ENCODE assay signal across 23 cellular contexts in the genomic region with DNA sequence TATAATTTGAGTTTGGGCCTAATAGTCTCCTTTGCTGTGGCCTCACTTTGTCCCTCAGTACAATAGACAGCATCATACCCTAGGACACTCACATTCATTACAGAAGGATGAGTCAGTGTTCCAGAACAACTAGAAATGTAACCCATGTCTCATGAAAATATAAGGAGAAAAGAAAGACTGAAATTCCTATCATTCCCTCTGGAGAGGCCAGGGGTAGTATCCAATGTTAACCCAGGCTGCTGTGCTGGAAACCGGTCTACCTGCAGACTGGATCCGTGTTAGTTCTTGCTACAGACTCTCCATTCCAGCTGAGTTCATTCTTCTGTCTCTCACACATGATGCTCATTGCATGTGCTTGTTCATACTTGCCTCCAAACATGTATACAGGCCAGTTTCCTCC.
A peak's percentile ranks its signal among the peaks of the same experiment; 100 is the strongest.
DNase-seq lines count a peak whose midpoint lies in the region; ATAC-seq, FAIRE-seq and TF ChIP-seq lines count a peak whose summit lies in the region.
"Had no signal": no experiment of that assay in that cellular context is flagged by ENCODE, and none has a peak within 500 bp of the region (broad histone marks: within the 10 kb centered on the region; RNA-seq: fewer than 3 reads in every experiment).

No MANE protein-coding gene starts in this region.

- H3K27me3 ChIP-seq in BJ (ENCODE audit: control insufficient read depth, insufficient read depth, low read length) (no peaks in the 10 kb centered on the region), bronchial epithelial cell (ENCODE audit: control insufficient read depth, insufficient read depth, low read length) (no peaks in the 10 kb centered on the region)
- H3K27me3 ChIP-seq: thyroid gland had no signal

- H3K36me3 ChIP-seq in BJ (ENCODE audit: control insufficient read depth, insufficient read depth, low read length) = no peaks in the 10 kb centered on the region
- H3K36me3 ChIP-seq in bronchial epithelial cell (ENCODE audit: control insufficient read depth, insufficient read depth, low read length) = no peaks in the 10 kb centered on the region
- H3K36me3 ChIP-seq: cardiac muscle cell, heart left ventricle, thyroid gland had no signal

- TF ChIP-seq CTCF in BJ (IDR thresholded peaks at IDR 0.05; ENCODE audit: insufficient read depth, low read depth, low read length) (no peak), bronchial epithelial cell (IDR thresholded peaks at IDR 0.05; ENCODE audit: insufficient read depth, low read length, severe bottlenecking) (no peak)

- POLR2A ChIA-PET in BJ (lab: Charles Lee) = no interaction called here

- no peak for ATAC-seq in HG02571 (IDR thresholded peaks at IDR 0.05; ENCODE audit: unreplicated experiment)
- ATAC-seq: activated naive CD8-positive, alpha-beta T cell treated with anti-CD3 and anti-CD28 coated beads, Interleukin-2, amount 50 U/mL, for 24 hours; activated T-helper 17 cell treated with anti-CD3 and anti-CD28 coated beads, Interleukin-2, amount 50 U/mL, for 72 hours; heart left ventricle; stimulated activated memory B cell treated with anti-CD40 and anti-IgM and Interleukin-4, amounts not matched to agents 10 μg/mL and 1 μg/mL and 100 μg/mL, for 72 hours had no signal

- FAIRE-seq in HTR-8/SVneo (lab: Jason Lieb, UNC) (peak; percentile 84), bronchial epithelial cell (lab: Jason Lieb, UNC) (peak; percentile 86)

- H3K4me3 ChIP-seq in BJ (ENCODE audit: low read depth, low read length) (no peak overlapping the region), bronchial epithelial cell (ENCODE audit: low read depth, low read length) (no peak overlapping the region)
- H3K4me3 ChIP-seq: cardiac muscle cell, heart left ventricle, thyroid gland had no signal

- DNase-seq in BJ (ENCODE audit: low read depth) = peak; percentile 15
- DNase-seq in HTR-8/SVneo (ENCODE audit: insufficient read length, low spot score) = peak; percentile 14
- DNase-seq in bronchial epithelial cell (ENCODE audit: low read depth) = peak; percentile 86
- peak; percentile 65 for DNase-seq in kidney tubule cell (ENCODE audit: low spot score)
- DNase-seq in DMS 273 (lab: John Stamatoyannopoulos, UW; ENCODE audit: unreplicated experiment) = no peak
- DNase-seq in occipital lobe (lab: John Stamatoyannopoulos, UW) = no peak
- no peak for DNase-seq in effector CD8-positive, alpha-beta T cell (lab: John Stamatoyannopoulos, UW)
- DNase-seq: activated CD4-positive, alpha-beta T cell treated with anti-CD3 and anti-CD28 coated beads for 1 hour; activated naive CD8-positive, alpha-beta T cell treated with anti-CD3 and anti-CD28 coated beads, Interleukin-2, amount 50 U/mL, for 24 hours; DMS79 treated with DMSO at 0.1 percent for 48 hours; erythroblast; GOT3; heart left ventricle; MV-4-11; NCI-H187 treated with DMSO at 0.1 percent for 48 hours; NCI-H446; nucleus accumbens; RPMI8226; thyroid gland had no signal

- CTCF ChIA-PET in BJ (lab: Yijun Ruan, JAX) = no interaction called here

Comparison
In these comparisons a context has a peak if more than half of its experiments do, and no peak if none do; other contexts are left out.
1. DNase-seq: peak in BJ (single experiment), HTR-8/SVneo (single experiment), bronchial epithelial cell (single experiment) and kidney tubule cell (single experiment); none in DMS 273 (single experiment), occipital lobe (single experiment) and effector CD8-positive, alpha-beta T cell (single experiment).